In genomic region chr13:49754146-49754545, GRCh38 we compare ENCODE assay signal across 1 cellular context.
A peak's percentile ranks its signal among the peaks of the same experiment; 100 is the strongest.
TF ChIP-seq lines count a peak whose summit lies in the region.

No MANE protein-coding gene starts in this region.

TF ChIP-seq in HepG2, 621 proteins besides CTCF, POLR2A, EP300 and RAD21 (continued from another document):
- no peak for TF ChIP-seq LRRFIP1 (CRISPR knock-in tag; conservative IDR thresholded peaks at IDR 0.05)
- TF ChIP-seq ZNF781 (CRISPR knock-in tag; IDR thresholded peaks at IDR 0.05; ENCODE audit: borderline replicate concordance, not compliant biosample characterization): no peak
- TF ChIP-seq YY1 (IDR thresholded peaks at IDR 0.05; ENCODE audit: insufficient read depth, insufficient replicate concordance, low read depth, low read length): no peak
- TF ChIP-seq SOX6 (IDR thresholded peaks at IDR 0.05): no peak
- peak; percentile 66 for TF ChIP-seq SOX6 (CRISPR knock-in tag; IDR thresholded peaks at IDR 0.05)
- TF ChIP-seq FOXP1 (IDR thresholded peaks at IDR 0.05): no peak
- peak; percentile 42; the same call in 1 of the 2 replicates for TF ChIP-seq FOXP1 (CRISPR knock-in tag; IDR thresholded peaks at IDR 0.05)
- no peak for TF ChIP-seq HMG20B (CRISPR knock-in tag; conservative IDR thresholded peaks at IDR 0.05)
- no peak for TF ChIP-seq CREB1 (IDR thresholded peaks at IDR 0.05)
- peak; percentile 71 for TF ChIP-seq CREB1 (CRISPR knock-in tag; IDR thresholded peaks at IDR 0.05)
- TF ChIP-seq ELF4 (CRISPR knock-in tag; IDR thresholded peaks at IDR 0.05; ENCODE audit: borderline replicate concordance): no peak
